ENCODE assay signal across 18 cellular contexts in the genomic region with DNA sequence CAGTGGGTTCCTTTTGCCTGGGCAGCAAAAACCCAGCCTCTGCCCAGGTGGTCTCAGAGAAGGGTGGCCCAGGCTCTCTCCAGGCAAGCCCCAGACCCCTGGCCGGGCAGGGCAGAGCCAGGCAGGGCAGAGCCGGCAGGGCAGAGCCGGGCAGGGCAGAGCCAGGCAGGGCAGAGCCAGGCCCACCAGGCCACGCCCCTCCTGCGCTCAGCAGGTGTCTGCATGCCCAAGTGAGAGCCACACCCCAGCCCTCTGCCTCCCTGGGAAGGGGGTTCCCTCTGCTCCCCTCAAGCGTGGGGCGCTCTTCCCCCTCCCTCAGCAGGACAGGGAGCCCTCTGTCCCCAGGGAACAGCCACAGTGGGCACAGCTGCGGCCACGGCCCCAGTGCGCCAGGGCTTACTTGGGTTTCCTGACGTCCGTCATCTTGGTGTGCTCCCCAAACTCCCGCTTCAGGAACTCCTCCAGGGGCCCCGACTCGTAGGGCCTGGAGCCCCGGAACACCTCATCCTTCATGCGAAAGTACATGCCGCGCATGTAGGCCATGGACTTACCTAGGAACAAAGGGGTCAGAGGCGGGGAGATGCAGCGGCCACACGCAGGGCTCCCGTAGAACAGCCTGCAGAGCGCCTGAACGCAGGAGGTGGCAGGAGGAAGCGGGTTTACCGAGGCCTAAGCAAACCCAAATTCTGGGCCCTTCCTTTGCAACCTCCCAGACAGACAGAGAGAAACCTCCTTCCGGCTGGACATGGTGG. TPM values are rescaled to one million over a fixed set of nuclear protein-coding genes. Genes with fewer than 3 reads are reported as not detected.
"Had no signal": no experiment of that assay in that cellular context is flagged by ENCODE, and none has a peak within 500 bp of the region (broad histone marks: within the 10 kb centered on the region; RNA-seq: fewer than 3 reads in every experiment).

No MANE protein-coding gene starts in this region.

- H3K4me3 ChIP-seq: heart right ventricle, pancreas, stomach, thoracic aorta, uterus had no signal

- H3K27ac ChIP-seq: esophagus squamous epithelium, heart right ventricle, pancreas, stomach, thoracic aorta, uterus had no signal

- DNase-seq: activated CD4-positive, alpha-beta memory T cell treated with anti-CD3 and anti-CD28 coated beads, Interleukin-2, amount 10 ng/mL, durations not matched to agents 7 days and 5 days; activated CD8-positive, alpha-beta memory T cell treated with anti-CD3 and anti-CD28 coated beads, Interleukin-2, amount 50 U/mL, for 4 hours; activated gamma-delta T cell treated with Interleukin-2 at 50 U/mL for 16 hours; activated naive CD8-positive, alpha-beta T cell treated with anti-CD3 and anti-CD28 coated beads for 36 hours; activated T-cell treated with anti-CD3 and anti-CD28 coated beads, Interleukin-2, amount 50 U/mL, for 72 hours; anterior cingulate cortex; esophagus squamous epithelium; foreskin melanocyte; heart right ventricle; pancreas; retina; stimulated activated CD4-positive, alpha-beta T cell treated with anti-CD3 and anti-CD28 coated beads, Interleukin-15, amount 100 ng/mL, for 24 hours; stimulated activated CD4-positive, alpha-beta T cell treated with anti-CD3 and anti-CD28 coated beads, Interleukin-4, amount 100 ng/mL, for 24 hours; stomach; T-helper 9 cell; uterus had no signal

- H3K9me3 ChIP-seq: esophagus squamous epithelium, heart right ventricle, pancreas, stomach, thoracic aorta, uterus had no signal

- H3K27me3 ChIP-seq: esophagus squamous epithelium, heart right ventricle, pancreas, stomach, uterus had no signal

- ATAC-seq: activated T-cell treated with anti-CD3 and anti-CD28 coated beads, Interleukin-2, amount 50 U/mL, for 72 hours had no signal

- H3K36me3 ChIP-seq: pancreas, thoracic aorta, uterus had no signal

- H3K4me1 ChIP-seq: heart right ventricle, pancreas, stomach, uterus had no signal

RNA-seq across cellular contexts. Expression of a gene that starts 10.1 kb away (rescaled TPM):
- total RNA-seq: cerebellum had no signal

RNA-seq across cellular contexts. Expression of a gene that starts 36.6 kb away (rescaled TPM):
- total RNA-seq: activated CD4-positive, alpha-beta memory T cell treated with anti-CD3 and anti-CD28 coated beads, Interleukin-2, amount 10 ng/mL, durations not matched to agents 7 days and 5 days; activated naive CD8-positive, alpha-beta T cell treated with anti-CD3 and anti-CD28 coated beads for 36 hours; activated T-cell treated with anti-CD3 and anti-CD28 coated beads, Interleukin-2, amount 50 U/mL, for 72 hours; esophagus squamous epithelium; stomach had no signal
